In genomic region chr17:30780343-30780742, GRCh38 we compare ENCODE assay signal across 1 cellular context.
A peak's percentile ranks its signal among the peaks of the same experiment; 100 is the strongest.
TF ChIP-seq lines count a peak whose summit lies in the region.

No MANE protein-coding gene starts in this region.

TF ChIP-seq in K562, 482 proteins besides CTCF, POLR2A, EP300 and RAD21:
- no peak for TF ChIP-seq RUNX1 (IDR thresholded peaks at IDR 0.05; ENCODE audit: low read depth)
- peak; percentile 17; the same call in 1 of the 2 replicates for TF ChIP-seq PML (IDR thresholded peaks at IDR 0.05; ENCODE audit: low read length)
